4 cellular contexts compared by ENCODE assay signal in genomic region chr15:35191783-35192182, GRCh38.
TF ChIP-seq lines count a peak whose summit lies in the region.

No MANE protein-coding gene starts in this region.

TF ChIP-seq in HepG2, 621 proteins besides CTCF, POLR2A, EP300 and RAD21:
- TF ChIP-seq PLRG1 (conservative IDR thresholded peaks at IDR 0.05) (no peak), SETDB1 (CRISPR knock-in tag; IDR thresholded peaks at IDR 0.05; ENCODE audit: borderline replicate concordance) (peak; percentile 32; the same call in 1 of the 2 replicates), PHF8 (CRISPR knock-in tag; IDR thresholded peaks at IDR 0.05) (no peak), AGO2 (optimal IDR thresholded peaks at IDR 0.05; ENCODE audit: low read depth, low read length) (no peak), PHF21A (CRISPR knock-in tag; IDR thresholded peaks at IDR 0.05) (no peak), ZFP36L1 (CRISPR knock-in tag; IDR thresholded peaks at IDR 0.05) (no peak), ZNF607 (CRISPR knock-in tag; IDR thresholded peaks at IDR 0.05; ENCODE audit: borderline replicate concordance) (no peak), ZNF124 (CRISPR knock-in tag; IDR thresholded peaks at IDR 0.05) (peak; percentile 100), NPAS2 (CRISPR knock-in tag; IDR thresholded peaks at IDR 0.05; ENCODE audit: borderline replicate concordance) (no peak), CCAR2 (optimal IDR thresholded peaks at IDR 0.05; ENCODE audit: low read depth, low read length) (no peak)
TF ChIP-seq in HepG2: peak in this region for 2.

TF ChIP-seq in HCT116, 20 proteins besides CTCF, POLR2A, EP300 and RAD21:
- TF ChIP-seq SIN3A (IDR thresholded peaks at IDR 0.05; ENCODE audit: low read depth) (no peak), CBX3 (IDR thresholded peaks at IDR 0.05; ENCODE audit: low read depth) (peak; percentile 50; the same call in 1 of the 2 replicates), FOSL1 (IDR thresholded peaks at IDR 0.05; ENCODE audit: low read depth) (no peak)

TF ChIP-seq in HEK293, 187 proteins besides CTCF, POLR2A, EP300 and RAD21:
- TF ChIP-seq ZBTB17 (tag by site-specific recombination; IDR thresholded peaks at IDR 0.05): no peak
- TF ChIP-seq ZBTB8A (tag by site-specific recombination; IDR thresholded peaks at IDR 0.05): no peak
- TF ChIP-seq ZNF776 (tag by site-specific recombination; IDR thresholded peaks at IDR 0.05; ENCODE audit: borderline replicate concordance): no peak
- peak; percentile 34; the same call in 1 of the 2 replicates for TF ChIP-seq TRIM28 (IDR thresholded peaks at IDR 0.05; ENCODE audit: borderline replicate concordance, low read length)
- TF ChIP-seq ZNF701 (tag by site-specific recombination; IDR thresholded peaks at IDR 0.05): no peak
- TF ChIP-seq SETDB1 (IDR thresholded peaks at IDR 0.05; ENCODE audit: insufficient read length, low read length): peak; percentile 71

TF ChIP-seq in K562, 482 proteins besides CTCF, POLR2A, EP300 and RAD21 (continues in another document):
- TF ChIP-seq NCOR1 (IDR thresholded peaks at IDR 0.05) (no peak), TAF9B (IDR thresholded peaks at IDR 0.05; ENCODE audit: partially characterized antibody) (no peak), MEF2D (tag; conservative IDR thresholded peaks at IDR 0.05; ENCODE audit: low read depth) (no peak), USF2 (CRISPR knock-in tag; IDR thresholded peaks at IDR 0.05) (no peak), DEAF1 (CRISPR knock-in tag; IDR thresholded peaks at IDR 0.05) (no peak), CHCHD3 (CRISPR knock-in tag; IDR thresholded peaks at IDR 0.05) (no peak), HES1 (IDR thresholded peaks at IDR 0.05; ENCODE audit: low read depth) (no peak), VEZF1 (CRISPR knock-in tag; IDR thresholded peaks at IDR 0.05) (no peak), STAT5A (IDR thresholded peaks at IDR 0.05; ENCODE audit: borderline replicate concordance, low read length) (no peak), TOE1 (IDR thresholded peaks at IDR 0.05; ENCODE audit: borderline replicate concordance) (no peak), TOE1 (CRISPR knock-in tag; IDR thresholded peaks at IDR 0.05; ENCODE audit: borderline replicate concordance, low read depth) (no peak), HDGF (IDR thresholded peaks at IDR 0.05) (no peak), DDX20 (tag; IDR thresholded peaks at IDR 0.05; ENCODE audit: low read depth) (no peak), ATF7 (IDR thresholded peaks at IDR 0.05) (no peak), CBX1 (IDR thresholded peaks at IDR 0.05; ENCODE audit: low read depth) (peak; percentile 93; the same call in 1 of the 2 replicates), SMARCA4 (IDR thresholded peaks at IDR 0.05) (no peak), FOXP1 (CRISPR knock-in tag; IDR thresholded peaks at IDR 0.05) (no peak), NFIX (CRISPR knock-in tag; IDR thresholded peaks at IDR 0.05; ENCODE audit: low read depth) (no peak), ZNF239 (CRISPR knock-in tag; IDR thresholded peaks at IDR 0.05) (no peak), KLF13 (tag; IDR thresholded peaks at IDR 0.05; ENCODE audit: borderline replicate concordance, low read depth) (no peak), TRIM24 (IDR thresholded peaks at IDR 0.05) (peak in 1 of 2 experiments; percentile 58; a peak in 1 of 4 replicates), YBX1 (IDR thresholded peaks at IDR 0.05) (no peak), ZNF124 (CRISPR knock-in tag; IDR thresholded peaks at IDR 0.05) (peak; percentile 99), ETS2 (tag; IDR thresholded peaks at IDR 0.05; ENCODE audit: borderline replicate concordance, poor library complexity, severe bottlenecking) (no peak), MIER1 (IDR thresholded peaks at IDR 0.05; ENCODE audit: low read depth) (no peak), FIP1L1 (IDR thresholded peaks at IDR 0.05; ENCODE audit: low read depth, low read length, poor library complexity, severe bottlenecking) (no peak), GABPB1 (CRISPR knock-in tag; IDR thresholded peaks at IDR 0.05) (no peak), ZNF507 (tag; conservative IDR thresholded peaks at IDR 0.05) (no peak), RUNX1 (IDR thresholded peaks at IDR 0.05; ENCODE audit: low read depth) (no peak), THRAP3 (IDR thresholded peaks at IDR 0.05; ENCODE audit: borderline replicate concordance) (no peak), NFATC3 (IDR thresholded peaks at IDR 0.05) (no peak), CBFA2T2 (conservative IDR thresholded peaks at IDR 0.05) (no peak), TBP (optimal IDR thresholded peaks at IDR 0.05; ENCODE audit: low read depth, low read length) (no peak), ZBTB49 (CRISPR knock-in tag; IDR thresholded peaks at IDR 0.05; ENCODE audit: borderline replicate concordance) (no peak), SMAD1 (IDR thresholded peaks at IDR 0.05; ENCODE audit: low read depth, low read length, partially characterized antibody) (no peak), NCOA6 (IDR thresholded peaks at IDR 0.05) (no peak), HMG20B (CRISPR knock-in tag; IDR thresholded peaks at IDR 0.05) (no peak), ZBTB7A (IDR thresholded peaks at IDR 0.05; ENCODE audit: borderline replicate concordance, control insufficient read depth, low read depth, low read length) (no peak), E2F3 (CRISPR knock-in tag; IDR thresholded peaks at IDR 0.05) (no peak), CBFB (CRISPR knock-in tag; IDR thresholded peaks at IDR 0.05) (no peak), ZNF324 (CRISPR knock-in tag; IDR thresholded peaks at IDR 0.05) (no peak), TRIM28 (IDR thresholded peaks at IDR 0.05) (peak; percentile 93), ZKSCAN1 (IDR thresholded peaks at IDR 0.05; ENCODE audit: low read depth, low read length) (no peak), CBX5 (IDR thresholded peaks at IDR 0.05; ENCODE audit: borderline replicate concordance, low read depth) (peak; percentile 99), GATAD2B (IDR thresholded peaks at IDR 0.05; ENCODE audit: borderline replicate concordance) (no peak), POLR3A (IDR thresholded peaks at IDR 0.05; ENCODE audit: borderline replicate concordance, extremely low read depth, insufficient read depth, insufficient read length) (no peak), KDM5B (IDR thresholded peaks at IDR 0.05; ENCODE audit: insufficient replicate concordance, low read depth, low read length) (no peak), CBX3 (IDR thresholded peaks at IDR 0.05; ENCODE audit: borderline replicate concordance in 1 of 2, low read length in 2 of 2) (peak in 1 of 2 experiments; percentile 98; a peak in 2 of 3 replicates), U2AF1 (optimal IDR thresholded peaks at IDR 0.05; ENCODE audit: low read depth, low read length) (no peak), ZNF311 (CRISPR knock-in tag; IDR thresholded peaks at IDR 0.05) (no peak)
- TF ChIP-seq, protein P1, sequence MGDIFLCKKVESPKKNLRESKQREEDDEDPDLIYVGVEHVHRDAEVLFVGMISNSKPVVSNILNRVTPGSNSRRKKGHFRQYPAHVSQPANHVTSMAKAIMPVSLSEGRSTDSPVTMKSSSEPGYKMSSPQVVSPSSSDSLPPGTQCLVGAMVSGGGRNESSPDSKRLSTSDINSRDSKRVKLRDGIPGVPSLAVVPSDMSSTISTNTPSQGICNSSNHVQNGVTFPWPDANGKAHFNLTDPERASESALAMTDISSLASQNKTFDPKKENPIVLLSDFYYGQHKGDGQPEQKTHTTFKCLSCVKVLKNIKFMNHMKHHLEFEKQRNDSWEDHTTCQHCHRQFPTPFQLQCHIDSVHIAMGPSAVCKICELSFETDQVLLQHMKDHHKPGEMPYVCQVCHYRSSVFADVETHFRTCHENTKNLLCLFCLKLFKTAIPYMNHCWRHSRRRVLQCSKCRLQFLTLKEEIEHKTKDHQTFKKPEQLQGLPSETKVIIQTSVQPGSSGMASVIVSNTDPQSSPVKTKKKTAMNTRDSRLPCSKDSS (IDR thresholded peaks at IDR 0.05; ENCODE audit: low read depth, partially characterized antibody): peak; percentile 71
- TF ChIP-seq, protein P2, sequence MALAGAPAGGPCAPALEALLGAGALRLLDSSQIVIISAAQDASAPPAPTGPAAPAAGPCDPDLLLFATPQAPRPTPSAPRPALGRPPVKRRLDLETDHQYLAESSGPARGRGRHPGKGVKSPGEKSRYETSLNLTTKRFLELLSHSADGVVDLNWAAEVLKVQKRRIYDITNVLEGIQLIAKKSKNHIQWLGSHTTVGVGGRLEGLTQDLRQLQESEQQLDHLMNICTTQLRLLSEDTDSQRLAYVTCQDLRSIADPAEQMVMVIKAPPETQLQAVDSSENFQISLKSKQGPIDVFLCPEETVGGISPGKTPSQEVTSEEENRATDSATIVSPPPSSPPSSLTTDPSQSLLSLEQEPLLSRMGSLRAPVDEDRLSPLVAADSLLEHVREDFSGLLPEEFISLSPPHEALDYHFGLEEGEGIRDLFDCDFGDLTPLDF (CRISPR knock-in tag; IDR thresholded peaks at IDR 0.05): no peak
- TF ChIP-seq, protein P3, sequence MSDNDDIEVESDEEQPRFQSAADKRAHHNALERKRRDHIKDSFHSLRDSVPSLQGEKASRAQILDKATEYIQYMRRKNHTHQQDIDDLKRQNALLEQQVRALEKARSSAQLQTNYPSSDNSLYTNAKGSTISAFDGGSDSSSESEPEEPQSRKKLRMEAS (CRISPR knock-in tag; IDR thresholded peaks at IDR 0.05): no peak
- TF ChIP-seq, protein P4, sequence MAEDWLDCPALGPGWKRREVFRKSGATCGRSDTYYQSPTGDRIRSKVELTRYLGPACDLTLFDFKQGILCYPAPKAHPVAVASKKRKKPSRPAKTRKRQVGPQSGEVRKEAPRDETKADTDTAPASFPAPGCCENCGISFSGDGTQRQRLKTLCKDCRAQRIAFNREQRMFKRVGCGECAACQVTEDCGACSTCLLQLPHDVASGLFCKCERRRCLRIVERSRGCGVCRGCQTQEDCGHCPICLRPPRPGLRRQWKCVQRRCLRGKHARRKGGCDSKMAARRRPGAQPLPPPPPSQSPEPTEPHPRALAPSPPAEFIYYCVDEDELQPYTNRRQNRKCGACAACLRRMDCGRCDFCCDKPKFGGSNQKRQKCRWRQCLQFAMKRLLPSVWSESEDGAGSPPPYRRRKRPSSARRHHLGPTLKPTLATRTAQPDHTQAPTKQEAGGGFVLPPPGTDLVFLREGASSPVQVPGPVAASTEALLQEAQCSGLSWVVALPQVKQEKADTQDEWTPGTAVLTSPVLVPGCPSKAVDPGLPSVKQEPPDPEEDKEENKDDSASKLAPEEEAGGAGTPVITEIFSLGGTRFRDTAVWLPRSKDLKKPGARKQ (CRISPR knock-in tag; IDR thresholded peaks at IDR 0.05): no peak
- TF ChIP-seq, protein P5, sequence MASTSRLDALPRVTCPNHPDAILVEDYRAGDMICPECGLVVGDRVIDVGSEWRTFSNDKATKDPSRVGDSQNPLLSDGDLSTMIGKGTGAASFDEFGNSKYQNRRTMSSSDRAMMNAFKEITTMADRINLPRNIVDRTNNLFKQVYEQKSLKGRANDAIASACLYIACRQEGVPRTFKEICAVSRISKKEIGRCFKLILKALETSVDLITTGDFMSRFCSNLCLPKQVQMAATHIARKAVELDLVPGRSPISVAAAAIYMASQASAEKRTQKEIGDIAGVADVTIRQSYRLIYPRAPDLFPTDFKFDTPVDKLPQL (IDR thresholded peaks at IDR 0.05; ENCODE audit: extremely low read depth, insufficient read length): no peak
